In the genomic region with DNA sequence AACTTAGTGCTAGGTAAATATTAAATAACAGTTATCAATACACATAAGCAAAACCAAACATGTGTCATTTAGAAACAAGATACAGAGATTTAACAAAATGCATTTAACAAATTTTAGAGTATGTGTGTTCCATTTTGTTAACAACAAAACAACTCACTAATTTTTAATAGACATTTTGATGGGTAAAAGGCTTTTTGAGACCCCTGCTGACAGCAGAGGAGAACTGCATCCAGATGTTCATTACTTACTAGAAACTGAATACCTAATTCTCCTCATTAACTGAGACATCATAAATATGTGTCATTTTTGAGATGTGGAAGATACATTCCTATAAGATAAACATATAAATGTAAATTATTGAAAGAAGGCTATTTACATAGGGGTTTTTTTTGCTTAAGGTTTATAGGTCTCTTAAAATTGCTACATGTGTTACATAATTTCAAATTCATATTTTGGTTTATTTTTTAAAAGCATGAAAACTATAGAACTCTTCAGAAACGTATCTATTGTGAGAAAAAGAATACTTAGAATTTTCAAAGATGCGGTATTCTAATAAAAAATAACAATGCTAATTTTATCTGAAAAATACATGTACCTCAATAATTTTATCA, we compare ENCODE assay signal across 8 cellular contexts.
DNase-seq lines count a peak whose midpoint lies in the region; ATAC-seq and TF ChIP-seq lines count a peak whose summit lies in the region.

No MANE protein-coding gene starts in this region.

- H2AFZ ChIP-seq in PC-9 = no peak overlapping the region

- H3K27me3 ChIP-seq in PC-9 (ENCODE audit: insufficient read depth, low read depth) (no peaks in the 10 kb centered on the region), tibial nerve (no peaks in the 10 kb centered on the region)

- no TSS peak for BruUV-seq in PC-9 (replicated peaks; lab: Mats Ljungman, UMichigan)

- intact Hi-C loops in PC-9 (cut with micrococcal nuclease; ENCODE audit: unreplicated experiment) = loop anchor here (5.0 kb wide), 1 partner anchor 947 kb away; no protein-coding TSS in a partner anchor

- no peak overlapping the region for H3K4me2 ChIP-seq in PC-9

- H3K4me1 ChIP-seq in HEK293 (ENCODE audit: control insufficient read depth, insufficient read depth, low read length) = no peaks in the 10 kb centered on the region
- no peaks in the 10 kb centered on the region for H3K4me1 ChIP-seq in PC-9 (replicated peaks; ENCODE audit: insufficient read depth)
- H3K4me1 ChIP-seq in tibial nerve = no peaks in the 10 kb centered on the region

- WGBS in tibial nerve, 2 donors = 50 to 52% methylated on average over 2 of the region's 2 CpGs

- no peaks in the 10 kb centered on the region for H3K9me2 ChIP-seq in PC-9 (ENCODE audit: insufficient read depth)

- no peak for TF ChIP-seq POLR2A in tibial nerve (IDR thresholded peaks at IDR 0.05)

- no peak for TF ChIP-seq CTCF in HEK293 (tag by site-specific recombination; IDR thresholded peaks at IDR 0.05)
- peak; percentile 77 for TF ChIP-seq CTCF in PC-9 (conservative IDR thresholded peaks at IDR 0.05)
- peak; percentile 67 for TF ChIP-seq CTCF in fibroblast of villous mesenchyme (IDR thresholded peaks at IDR 0.05; ENCODE audit: insufficient read depth, low read depth, low read length)
- TF ChIP-seq CTCF in tibial nerve (IDR thresholded peaks at IDR 0.05) = peak; percentile 40 to 77 (median 52)
- TF ChIP-seq CTCF in omental fat pad (IDR thresholded peaks at IDR 0.05) = no peak

- POLR2A ChIA-PET in HEK293 (lab: Yijun Ruan, JAX) = no interaction called here
- POLR2A ChIA-PET in PC-9 (lab: Charles Lee; ENCODE audit: unreplicated experiment) = no interaction called here

- no peak overlapping the region for H3K27ac ChIP-seq in HEK293 (ENCODE audit: extremely low read depth, low read depth, low read length)
- no peak overlapping the region for H3K27ac ChIP-seq in PC-9
- no peak overlapping the region for H3K27ac ChIP-seq in tibial nerve

- peak; percentile 22 for DNase-seq in NCI-H2107 treated with DMSO at 0.1 percent for 48 hours (lab: John Stamatoyannopoulos, UW; ENCODE audit: unreplicated experiment)
- no peak for DNase-seq in NCI-H2107 (lab: John Stamatoyannopoulos, UW)
- DNase-seq in PC-9 = peak in 1 of 2 experiments; percentile 37
- peak; percentile 27 for DNase-seq in fibroblast of villous mesenchyme (ENCODE audit: low read depth)
- DNase-seq in tibial nerve (ENCODE audit: low spot score in 2 of 2) = no peak
- no peak for DNase-seq in midbrain (lab: John Stamatoyannopoulos, UW)
- no peak for DNase-seq in omental fat pad (ENCODE audit: low spot score)

- ATAC-seq in omental fat pad (ENCODE audit: low FRiP score) = no peak

- no peak for TF ChIP-seq EP300 in tibial nerve (IDR thresholded peaks at IDR 0.05)

- CTCF ChIA-PET in HEK293 (lab: Yijun Ruan, JAX) (interaction anchor here (0.6 kb wide), 1 partner anchor 175 kb away, joined by 3 read pairs; no protein-coding TSS in a partner anchor), PC-9 (lab: Charles Lee) (no interaction called here)

- H3K9me3 ChIP-seq in HEK293 (ENCODE audit: control insufficient read depth, insufficient read depth, low read depth, low read length) (no peaks in the 10 kb centered on the region), PC-9 (ENCODE audit: insufficient read depth, low read depth) (no peaks in the 10 kb centered on the region), tibial nerve (no peaks in the 10 kb centered on the region)

- H3K4me3 ChIP-seq in HEK293 (ENCODE audit: low read depth, low read length) (no peak overlapping the region), PC-9 (no peak overlapping the region), fibroblast of villous mesenchyme (ENCODE audit: low read depth, low read length) (no peak overlapping the region), tibial nerve (no peak overlapping the region)

- no peaks in the 10 kb centered on the region for H3F3A ChIP-seq in PC-9 (ENCODE audit: insufficient read depth, low read depth)

- no peaks in the 10 kb centered on the region for H4K20me1 ChIP-seq in PC-9 (ENCODE audit: insufficient read depth)

- H3K36me3 ChIP-seq in HEK293 (ENCODE audit: control insufficient read depth in 2 of 2, insufficient read depth in 1 of 2, low read length in 2 of 2) (no peaks in the 10 kb centered on the region), PC-9 (ENCODE audit: low read depth) (no peaks in the 10 kb centered on the region), tibial nerve (no peaks in the 10 kb centered on the region)

- no peaks in the 10 kb centered on the region for H3K79me2 ChIP-seq in PC-9 (ENCODE audit: low read depth)

TF ChIP-seq in HEK293, 187 proteins besides CTCF, POLR2A, EP300 and RAD21:
- TF ChIP-seq MYNN (tag by site-specific recombination; IDR thresholded peaks at IDR 0.05; ENCODE audit: borderline replicate concordance) (no peak), ZNF654 (tag by site-specific recombination; IDR thresholded peaks at IDR 0.05; ENCODE audit: low read depth) (peak; percentile 55), ZNF214 (tag by site-specific recombination; IDR thresholded peaks at IDR 0.05; ENCODE audit: borderline replicate concordance) (no peak), ZNF221 (tag by site-specific recombination; IDR thresholded peaks at IDR 0.05; ENCODE audit: borderline replicate concordance) (no peak)

Comparison
In these comparisons a context has a peak if more than half of its experiments do, and no peak if none do; other contexts are left out.
1. DNase-seq: peak in NCI-H2107 treated with DMSO at 0.1 percent for 48 hours (single experiment) and fibroblast of villous mesenchyme (single experiment); none in NCI-H2107 (single experiment), tibial nerve (0 of 2), midbrain (single experiment) and omental fat pad (single experiment).
2. CTCF ChIP-seq: peak in PC-9 (single experiment), fibroblast of villous mesenchyme (single experiment) and tibial nerve (5 of 5); none in HEK293 (single experiment) and omental fat pad (0 of 3).